ENCODE assay signal across 2 cellular contexts in the genomic region with DNA sequence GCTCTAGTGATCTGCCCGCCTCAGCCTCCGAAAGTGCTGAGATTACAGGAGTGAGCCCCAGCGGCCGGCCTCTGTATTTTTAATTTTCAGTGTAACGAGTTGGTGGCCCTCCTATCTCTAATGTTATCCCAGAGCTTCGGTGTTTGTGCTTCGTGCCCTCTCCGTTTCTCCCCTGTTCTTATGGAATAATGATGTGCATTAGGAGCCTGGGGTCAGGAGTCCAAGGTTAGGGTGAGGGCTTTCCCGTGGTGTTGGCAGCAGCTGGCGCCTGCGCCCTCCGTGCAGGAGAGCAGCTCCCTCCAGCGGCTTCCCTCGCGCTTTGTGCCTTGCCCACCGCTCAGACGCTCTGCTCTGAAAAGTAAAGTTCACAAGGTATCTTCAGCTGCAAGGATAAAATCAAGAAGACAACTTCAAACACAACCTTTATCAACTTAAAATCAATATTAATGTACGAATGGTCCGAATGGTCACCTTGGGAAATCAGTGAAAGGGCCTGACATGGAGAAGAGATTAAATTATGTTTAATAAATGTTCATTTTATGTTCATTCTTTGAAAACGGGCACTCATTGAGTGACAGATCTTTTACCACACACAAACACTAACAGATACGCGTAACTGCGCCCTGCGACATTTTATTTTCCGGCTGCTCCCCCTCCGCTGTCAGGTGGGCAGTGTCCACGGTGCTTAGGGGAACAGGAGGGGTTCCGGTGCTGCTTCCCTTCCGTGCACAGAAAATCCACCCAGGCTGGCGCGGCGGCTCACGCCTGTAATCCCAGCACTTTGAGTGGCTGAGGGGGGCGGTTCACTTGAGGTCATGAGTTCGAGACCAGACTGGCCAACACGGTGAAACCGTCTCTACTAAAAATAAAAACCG.
TF ChIP-seq lines count a peak whose summit lies in the region.

No MANE protein-coding gene starts in this region.

TF ChIP-seq in H1, 55 proteins besides CTCF, POLR2A, EP300 and RAD21:
- TF ChIP-seq, protein P1, sequence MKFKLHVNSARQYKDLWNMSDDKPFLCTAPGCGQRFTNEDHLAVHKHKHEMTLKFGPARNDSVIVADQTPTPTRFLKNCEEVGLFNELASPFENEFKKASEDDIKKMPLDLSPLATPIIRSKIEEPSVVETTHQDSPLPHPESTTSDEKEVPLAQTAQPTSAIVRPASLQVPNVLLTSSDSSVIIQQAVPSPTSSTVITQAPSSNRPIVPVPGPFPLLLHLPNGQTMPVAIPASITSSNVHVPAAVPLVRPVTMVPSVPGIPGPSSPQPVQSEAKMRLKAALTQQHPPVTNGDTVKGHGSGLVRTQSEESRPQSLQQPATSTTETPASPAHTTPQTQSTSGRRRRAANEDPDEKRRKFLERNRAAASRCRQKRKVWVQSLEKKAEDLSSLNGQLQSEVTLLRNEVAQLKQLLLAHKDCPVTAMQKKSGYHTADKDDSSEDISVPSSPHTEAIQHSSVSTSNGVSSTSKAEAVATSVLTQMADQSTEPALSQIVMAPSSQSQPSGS (IDR thresholded peaks at IDR 0.05; ENCODE audit: low read length) = no peak
- TF ChIP-seq YY1 (IDR thresholded peaks at IDR 0.05; ENCODE audit: low read depth, low read length) (no peak), CREB1 (IDR thresholded peaks at IDR 0.05) (no peak), POU5F1 (IDR thresholded peaks at IDR 0.05; ENCODE audit: low read depth, low read length) (no peak), JUN (IDR thresholded peaks at IDR 0.05; ENCODE audit: low read depth, low read length) (no peak), GABPA (IDR thresholded peaks at IDR 0.05; ENCODE audit: borderline replicate concordance, insufficient read depth, low read length) (no peak)
- TF ChIP-seq, protein P2, sequence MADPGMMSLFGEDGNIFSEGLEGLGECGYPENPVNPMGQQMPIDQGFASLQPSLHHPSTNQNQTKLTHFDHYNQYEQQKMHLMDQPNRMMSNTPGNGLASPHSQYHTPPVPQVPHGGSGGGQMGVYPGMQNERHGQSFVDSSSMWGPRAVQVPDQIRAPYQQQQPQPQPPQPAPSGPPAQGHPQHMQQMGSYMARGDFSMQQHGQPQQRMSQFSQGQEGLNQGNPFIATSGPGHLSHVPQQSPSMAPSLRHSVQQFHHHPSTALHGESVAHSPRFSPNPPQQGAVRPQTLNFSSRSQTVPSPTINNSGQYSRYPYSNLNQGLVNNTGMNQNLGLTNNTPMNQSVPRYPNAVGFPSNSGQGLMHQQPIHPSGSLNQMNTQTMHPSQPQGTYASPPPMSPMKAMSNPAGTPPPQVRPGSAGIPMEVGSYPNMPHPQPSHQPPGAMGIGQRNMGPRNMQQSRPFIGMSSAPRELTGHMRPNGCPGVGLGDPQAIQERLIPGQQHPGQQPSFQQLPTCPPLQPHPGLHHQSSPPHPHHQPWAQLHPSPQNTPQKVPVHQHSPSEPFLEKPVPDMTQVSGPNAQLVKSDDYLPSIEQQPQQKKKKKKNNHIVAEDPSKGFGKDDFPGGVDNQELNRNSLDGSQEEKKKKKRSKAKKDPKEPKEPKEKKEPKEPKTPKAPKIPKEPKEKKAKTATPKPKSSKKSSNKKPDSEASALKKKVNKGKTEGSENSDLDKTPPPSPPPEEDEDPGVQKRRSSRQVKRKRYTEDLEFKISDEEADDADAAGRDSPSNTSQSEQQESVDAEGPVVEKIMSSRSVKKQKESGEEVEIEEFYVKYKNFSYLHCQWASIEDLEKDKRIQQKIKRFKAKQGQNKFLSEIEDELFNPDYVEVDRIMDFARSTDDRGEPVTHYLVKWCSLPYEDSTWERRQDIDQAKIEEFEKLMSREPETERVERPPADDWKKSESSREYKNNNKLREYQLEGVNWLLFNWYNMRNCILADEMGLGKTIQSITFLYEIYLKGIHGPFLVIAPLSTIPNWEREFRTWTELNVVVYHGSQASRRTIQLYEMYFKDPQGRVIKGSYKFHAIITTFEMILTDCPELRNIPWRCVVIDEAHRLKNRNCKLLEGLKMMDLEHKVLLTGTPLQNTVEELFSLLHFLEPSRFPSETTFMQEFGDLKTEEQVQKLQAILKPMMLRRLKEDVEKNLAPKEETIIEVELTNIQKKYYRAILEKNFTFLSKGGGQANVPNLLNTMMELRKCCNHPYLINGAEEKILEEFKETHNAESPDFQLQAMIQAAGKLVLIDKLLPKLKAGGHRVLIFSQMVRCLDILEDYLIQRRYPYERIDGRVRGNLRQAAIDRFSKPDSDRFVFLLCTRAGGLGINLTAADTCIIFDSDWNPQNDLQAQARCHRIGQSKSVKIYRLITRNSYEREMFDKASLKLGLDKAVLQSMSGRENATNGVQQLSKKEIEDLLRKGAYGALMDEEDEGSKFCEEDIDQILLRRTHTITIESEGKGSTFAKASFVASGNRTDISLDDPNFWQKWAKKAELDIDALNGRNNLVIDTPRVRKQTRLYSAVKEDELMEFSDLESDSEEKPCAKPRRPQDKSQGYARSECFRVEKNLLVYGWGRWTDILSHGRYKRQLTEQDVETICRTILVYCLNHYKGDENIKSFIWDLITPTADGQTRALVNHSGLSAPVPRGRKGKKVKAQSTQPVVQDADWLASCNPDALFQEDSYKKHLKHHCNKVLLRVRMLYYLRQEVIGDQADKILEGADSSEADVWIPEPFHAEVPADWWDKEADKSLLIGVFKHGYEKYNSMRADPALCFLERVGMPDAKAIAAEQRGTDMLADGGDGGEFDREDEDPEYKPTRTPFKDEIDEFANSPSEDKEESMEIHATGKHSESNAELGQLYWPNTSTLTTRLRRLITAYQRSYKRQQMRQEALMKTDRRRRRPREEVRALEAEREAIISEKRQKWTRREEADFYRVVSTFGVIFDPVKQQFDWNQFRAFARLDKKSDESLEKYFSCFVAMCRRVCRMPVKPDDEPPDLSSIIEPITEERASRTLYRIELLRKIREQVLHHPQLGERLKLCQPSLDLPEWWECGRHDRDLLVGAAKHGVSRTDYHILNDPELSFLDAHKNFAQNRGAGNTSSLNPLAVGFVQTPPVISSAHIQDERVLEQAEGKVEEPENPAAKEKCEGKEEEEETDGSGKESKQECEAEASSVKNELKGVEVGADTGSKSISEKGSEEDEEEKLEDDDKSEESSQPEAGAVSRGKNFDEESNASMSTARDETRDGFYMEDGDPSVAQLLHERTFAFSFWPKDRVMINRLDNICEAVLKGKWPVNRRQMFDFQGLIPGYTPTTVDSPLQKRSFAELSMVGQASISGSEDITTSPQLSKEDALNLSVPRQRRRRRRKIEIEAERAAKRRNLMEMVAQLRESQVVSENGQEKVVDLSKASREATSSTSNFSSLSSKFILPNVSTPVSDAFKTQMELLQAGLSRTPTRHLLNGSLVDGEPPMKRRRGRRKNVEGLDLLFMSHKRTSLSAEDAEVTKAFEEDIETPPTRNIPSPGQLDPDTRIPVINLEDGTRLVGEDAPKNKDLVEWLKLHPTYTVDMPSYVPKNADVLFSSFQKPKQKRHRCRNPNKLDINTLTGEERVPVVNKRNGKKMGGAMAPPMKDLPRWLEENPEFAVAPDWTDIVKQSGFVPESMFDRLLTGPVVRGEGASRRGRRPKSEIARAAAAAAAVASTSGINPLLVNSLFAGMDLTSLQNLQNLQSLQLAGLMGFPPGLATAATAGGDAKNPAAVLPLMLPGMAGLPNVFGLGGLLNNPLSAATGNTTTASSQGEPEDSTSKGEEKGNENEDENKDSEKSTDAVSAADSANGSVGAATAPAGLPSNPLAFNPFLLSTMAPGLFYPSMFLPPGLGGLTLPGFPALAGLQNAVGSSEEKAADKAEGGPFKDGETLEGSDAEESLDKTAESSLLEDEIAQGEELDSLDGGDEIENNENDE (IDR thresholded peaks at IDR 0.05; ENCODE audit: insufficient replicate concordance, low read length) = no peak
- TF ChIP-seq, protein P3, sequence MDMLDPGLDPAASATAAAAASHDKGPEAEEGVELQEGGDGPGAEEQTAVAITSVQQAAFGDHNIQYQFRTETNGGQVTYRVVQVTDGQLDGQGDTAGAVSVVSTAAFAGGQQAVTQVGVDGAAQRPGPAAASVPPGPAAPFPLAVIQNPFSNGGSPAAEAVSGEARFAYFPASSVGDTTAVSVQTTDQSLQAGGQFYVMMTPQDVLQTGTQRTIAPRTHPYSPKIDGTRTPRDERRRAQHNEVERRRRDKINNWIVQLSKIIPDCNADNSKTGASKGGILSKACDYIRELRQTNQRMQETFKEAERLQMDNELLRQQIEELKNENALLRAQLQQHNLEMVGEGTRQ (IDR thresholded peaks at IDR 0.05; ENCODE audit: low read length) = no peak

TF ChIP-seq in HEK293T, 16 proteins besides CTCF, POLR2A, EP300 and RAD21:
- TF ChIP-seq NFRKB (IDR thresholded peaks at IDR 0.05) (no peak), ELF4 (IDR thresholded peaks at IDR 0.05) (no peak), ARNT (IDR thresholded peaks at IDR 0.05) (no peak), TARDBP (IDR thresholded peaks at IDR 0.05) (no peak), FOXA1 (IDR thresholded peaks at IDR 0.05) (no peak), FOXK2 (IDR thresholded peaks at IDR 0.05) (no peak), SUZ12 (IDR thresholded peaks at IDR 0.05) (no peak), LEF1 (IDR thresholded peaks at IDR 0.05; ENCODE audit: borderline replicate concordance) (no peak), FOXM1 (IDR thresholded peaks at IDR 0.05; ENCODE audit: borderline replicate concordance) (no peak), BHLHE40 (IDR thresholded peaks at IDR 0.05; ENCODE audit: borderline replicate concordance) (no peak), HDGF (IDR thresholded peaks at IDR 0.05; ENCODE audit: borderline replicate concordance) (no peak), ZNF384 (IDR thresholded peaks at IDR 0.05) (no peak), CTBP1 (IDR thresholded peaks at IDR 0.05; ENCODE audit: borderline replicate concordance) (no peak), SP1 (IDR thresholded peaks at IDR 0.05) (no peak), L3MBTL2 (conservative IDR thresholded peaks at IDR 0.05) (no peak)
- TF ChIP-seq, protein P4, sequence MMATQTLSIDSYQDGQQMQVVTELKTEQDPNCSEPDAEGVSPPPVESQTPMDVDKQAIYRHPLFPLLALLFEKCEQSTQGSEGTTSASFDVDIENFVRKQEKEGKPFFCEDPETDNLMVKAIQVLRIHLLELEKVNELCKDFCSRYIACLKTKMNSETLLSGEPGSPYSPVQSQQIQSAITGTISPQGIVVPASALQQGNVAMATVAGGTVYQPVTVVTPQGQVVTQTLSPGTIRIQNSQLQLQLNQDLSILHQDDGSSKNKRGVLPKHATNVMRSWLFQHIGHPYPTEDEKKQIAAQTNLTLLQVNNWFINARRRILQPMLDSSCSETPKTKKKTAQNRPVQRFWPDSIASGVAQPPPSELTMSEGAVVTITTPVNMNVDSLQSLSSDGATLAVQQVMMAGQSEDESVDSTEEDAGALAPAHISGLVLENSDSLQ (IDR thresholded peaks at IDR 0.05) = no peak
